22 cellular contexts compared by ENCODE assay signal in the genomic region with DNA sequence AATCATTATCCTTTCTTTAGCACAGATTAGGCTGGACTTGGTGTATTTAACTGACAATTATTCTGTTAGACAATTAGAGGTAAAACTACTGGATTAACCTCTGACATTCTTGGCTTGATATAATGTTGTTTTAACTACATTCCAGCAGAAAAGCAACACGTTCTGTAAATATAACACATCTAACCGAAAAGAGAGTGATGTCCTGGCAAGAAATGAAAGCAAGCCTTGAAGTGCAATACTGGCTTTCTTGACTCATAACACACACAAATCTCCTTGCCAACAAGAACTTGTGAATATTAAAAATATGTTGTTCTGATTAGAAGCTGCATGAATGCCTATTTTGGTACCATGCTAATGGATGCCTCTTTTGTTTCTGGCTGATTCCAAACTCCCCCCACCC.
DNase-seq lines count a peak whose midpoint lies in the region; ATAC-seq, FAIRE-seq and TF ChIP-seq lines count a peak whose summit lies in the region.
"Had no signal": no experiment of that assay in that cellular context is flagged by ENCODE, and none has a peak within 500 bp of the region (broad histone marks: within the 10 kb centered on the region; RNA-seq: fewer than 3 reads in every experiment).

No MANE protein-coding gene starts in this region.

- H3K27me3 Mint-ChIP-seq in GM23338 (ENCODE audit: insufficient read depth, low read depth, poor library complexity), result peaks cover 2% of the 10 kb centered on the region
- H3K27me3 Mint-ChIP-seq in immature natural killer cell (ENCODE audit: low read depth in 3 of 3), result peaks cover 0 to 3% (median 2%) of the 10 kb centered on the region in 3 donors
- no peaks in the 10 kb centered on the region for H3K27me3 Mint-ChIP-seq in activated T-cell treated with anti-CD3 and anti-CD28 coated beads, Interleukin-2, amount 50 U/mL, for 24 hours

- H3K36me3 ChIP-seq in ACC112 (ENCODE audit: insufficient read depth, low read length) (no peaks in the 10 kb centered on the region), GM23338 (ENCODE audit: insufficient read depth) (no peaks in the 10 kb centered on the region), bronchial epithelial cell (ENCODE audit: control insufficient read depth, insufficient read depth, low read length) (no peaks in the 10 kb centered on the region)
- H3K36me3 ChIP-seq: BLaER1 treated with 17β-estradiol and CSF1 and Interleukin-3, amounts not matched to agents 10 nM and 100 nM had no signal

- no peaks in the 10 kb centered on the region for H3K9me3 Mint-ChIP-seq in GM23338
- H3K9me3 Mint-ChIP-seq in immature natural killer cell, result no peaks in the 10 kb centered on the region
- H3K9me3 Mint-ChIP-seq in activated T-cell treated with anti-CD3 and anti-CD28 coated beads, Interleukin-2, amount 50 U/mL, for 24 hours, result no peaks in the 10 kb centered on the region
- H3K9me3 Mint-ChIP-seq: CD8-positive, alpha-beta T cell had no signal

- TF ChIP-seq CTCF in GM23338 (conservative IDR thresholded peaks at IDR 0.05; ENCODE audit: low read depth in 2 of 2), result no peak
- TF ChIP-seq CTCF in bronchial epithelial cell (IDR thresholded peaks at IDR 0.05; ENCODE audit: insufficient read depth, low read length, severe bottlenecking), result no peak

- no peak overlapping the region for H3K27ac ChIP-seq in ACC112 (ENCODE audit: low read depth, low read length)
- H3K27ac ChIP-seq in GM23338 (ENCODE audit: low read depth), result no peak overlapping the region
- H3K27ac ChIP-seq: BLaER1 treated with 17β-estradiol and CSF1 and Interleukin-3, amounts not matched to agents 10 nM and 100 nM had no signal

- no peak for FAIRE-seq in bronchial epithelial cell (lab: Jason Lieb, UNC)
- FAIRE-seq: GM12878, GM19239, H1, HTR-8/SVneo, K562 had no signal

- peak overlapping the region; percentile 56 for H3K4me2 ChIP-seq in GM23338
- H3K4me2 ChIP-seq: BLaER1 treated with 17β-estradiol and CSF1 and Interleukin-3, amounts not matched to agents 10 nM and 100 nM had no signal

- H3K4me1 ChIP-seq in ACC112 (ENCODE audit: control insufficient read depth, insufficient read depth, low read length, unreplicated experiment) (no peaks in the 10 kb centered on the region), GM23338 (ENCODE audit: insufficient read depth) (peaks cover 9% of the 10 kb centered on the region)

- no peaks in the 10 kb centered on the region for H3K79me2 ChIP-seq in ACC112 (ENCODE audit: control insufficient read depth, insufficient read depth, low read length, unreplicated experiment)
- no peaks in the 10 kb centered on the region for H3K79me2 ChIP-seq in GM23338 (replicated peaks; ENCODE audit: insufficient read depth)

- no peaks in the 10 kb centered on the region for H3K27me3 ChIP-seq in ACC112 (ENCODE audit: insufficient read depth, low read length)
- H3K27me3 ChIP-seq in GM23338 (ENCODE audit: insufficient read depth), result no peaks in the 10 kb centered on the region
- no peaks in the 10 kb centered on the region for H3K27me3 ChIP-seq in bronchial epithelial cell (ENCODE audit: control insufficient read depth, insufficient read depth, low read length)
- H3K27me3 ChIP-seq: BLaER1 treated with 17β-estradiol and CSF1 and Interleukin-3, amounts not matched to agents 10 nM and 100 nM had no signal

- DNase-seq in GM23338 (ENCODE audit: low spot score), result no peak
- DNase-seq in bronchial epithelial cell (ENCODE audit: low read depth), result peak; percentile 3
- no peak for DNase-seq in immature natural killer cell
- DNase-seq in midbrain (lab: John Stamatoyannopoulos, UW), result no peak
- DNase-seq in activated T-cell treated with anti-CD3 and anti-CD28 coated beads, Interleukin-2, amount 50 U/mL, for 24 hours, result no peak
- DNase-seq: 8988T; Calu3; CD8-positive, alpha-beta T cell; DND-41; EL; H9; IMR-90 had no signal

- ATAC-seq in GM23338 (no peak), GM19328 (IDR thresholded peaks at IDR 0.05; ENCODE audit: unreplicated experiment) (no peak), HG03175 (IDR thresholded peaks at IDR 0.05; ENCODE audit: unreplicated experiment) (no peak)
- ATAC-seq: CD8-positive, alpha-beta T cell; GM12878; K562 had no signal

- no peak overlapping the region for H3K27ac Mint-ChIP-seq in GM23338
- H3K27ac Mint-ChIP-seq in immature natural killer cell, result peak overlapping the region in 5 of 6 donors; percentile 60 to 78 (median 71)
- no peak overlapping the region for H3K27ac Mint-ChIP-seq in activated T-cell treated with anti-CD3 and anti-CD28 coated beads, Interleukin-2, amount 50 U/mL, for 24 hours
- H3K27ac Mint-ChIP-seq: B cell; CD8-positive, alpha-beta T cell; H9 had no signal

- H2AFZ ChIP-seq in ACC112 (ENCODE audit: low read length, unreplicated experiment), result peak overlapping the region; percentile 38
- no peak overlapping the region for H2AFZ ChIP-seq in GM23338

- H3K36me3 Mint-ChIP-seq in GM23338 (ENCODE audit: low read depth), result no peaks in the 10 kb centered on the region
- peaks cover 1 to 7% (median 4%) of the 10 kb centered on the region in 3 donors for H3K36me3 Mint-ChIP-seq in immature natural killer cell
- H3K36me3 Mint-ChIP-seq in activated T-cell treated with anti-CD3 and anti-CD28 coated beads, Interleukin-2, amount 50 U/mL, for 24 hours (ENCODE audit: low read depth), result no peaks in the 10 kb centered on the region
- H3K36me3 Mint-ChIP-seq: CD8-positive, alpha-beta T cell had no signal

- H3K4me3 ChIP-seq in ACC112 (ENCODE audit: low read depth, low read length) (no peak overlapping the region), GM23338 (no peak overlapping the region), bronchial epithelial cell (ENCODE audit: low read depth, low read length) (no peak overlapping the region)
- H3K4me3 ChIP-seq: BLaER1 treated with 17β-estradiol and CSF1 and Interleukin-3, amounts not matched to agents 10 nM and 100 nM; GM12878; K562 had no signal

- H3F3A ChIP-seq in GM23338 (replicated peaks; ENCODE audit: low read depth), result no peaks in the 10 kb centered on the region

- H3K4me3 Mint-ChIP-seq in GM23338, result no peak overlapping the region
- H3K4me3 Mint-ChIP-seq in immature natural killer cell, result peak overlapping the region in 3 of 5 donors; percentile 18 to 38 (median 19)
- no peak overlapping the region for H3K4me3 Mint-ChIP-seq in activated T-cell treated with anti-CD3 and anti-CD28 coated beads, Interleukin-2, amount 50 U/mL, for 24 hours
- H3K4me3 Mint-ChIP-seq: B cell; CD8-positive, alpha-beta T cell; H9 had no signal

- H4K20me1 ChIP-seq in GM23338 (replicated peaks; ENCODE audit: insufficient read depth), result no peaks in the 10 kb centered on the region
- H4K20me1 ChIP-seq: BLaER1 treated with 17β-estradiol and CSF1 and Interleukin-3, amounts not matched to agents 10 nM and 100 nM had no signal

- H3K9me2 ChIP-seq in GM23338 (ENCODE audit: insufficient read depth), result no peaks in the 10 kb centered on the region

- H3K4me1 Mint-ChIP-seq in GM23338 (peaks cover 20% of the 10 kb centered on the region; the same call in 2 of the 3 replicates), immature natural killer cell (peaks cover 32 to 45% of the 10 kb centered on the region in 2 donors)
- peaks cover 27% of the 10 kb centered on the region for H3K4me1 Mint-ChIP-seq in activated T-cell treated with anti-CD3 and anti-CD28 coated beads, Interleukin-2, amount 50 U/mL, for 24 hours (ENCODE audit: low read depth)

TF ChIP-seq in GM23338, 12 proteins besides CTCF, POLR2A, EP300 and RAD21 (continues in another document):
- TF ChIP-seq CREB1 (CRISPR knock-in tag; IDR thresholded peaks at IDR 0.05; ENCODE audit: low read depth), result no peak

Comparison
In these comparisons a context has a peak if more than half of its experiments do, and no peak if none do; other contexts are left out.
1. H3K27ac Mint-ChIP-seq: peak in immature natural killer cell (5 of 6); none in GM23338 (single experiment) and activated T-cell treated with anti-CD3 and anti-CD28 coated beads, Interleukin-2, amount 50 U/mL, for 24 hours (single experiment).
2. H3K4me3 Mint-ChIP-seq: peak in immature natural killer cell (3 of 5); none in GM23338 (single experiment) and activated T-cell treated with anti-CD3 and anti-CD28 coated beads, Interleukin-2, amount 50 U/mL, for 24 hours (single experiment).